In genomic region chr16:89534147-89534788, GRCh38 we compare ENCODE assay signal across 11 cellular contexts. TPM values are rescaled to one million over a fixed set of nuclear protein-coding genes. Genes with fewer than 3 reads are reported as not detected.
A peak's percentile ranks its signal among the peaks of the same experiment; 100 is the strongest.
DNase-seq lines count a peak whose midpoint lies in the region; ATAC-seq and TF ChIP-seq lines count a peak whose summit lies in the region.
"Had no signal": no experiment of that assay in that cellular context is flagged by ENCODE, and none has a peak within 500 bp of the region (broad histone marks: within the 10 kb centered on the region; RNA-seq: fewer than 3 reads in every experiment).

No MANE protein-coding gene starts in this region.

- DNase-seq in MCF 10A (ENCODE audit: unreplicated experiment) (peak; percentile 14), breast epithelium (ENCODE audit: low spot score in 2 of 2) (no peak), right cardiac atrium (no peak), SW 1271 (lab: John Stamatoyannopoulos, UW) (no peak), ACHN (no peak), ovary (no peak)
- peak; percentile 25 for DNase-seq in activated T-helper 1 cell treated with anti-CD3 and anti-CD28 coated beads, Interleukin-12 subunit alpha, Interleukin-12 subunit beta, Interleukin-2, Interleukin-4 antibody, amounts not matched to agents 30 ng/mL and 10 ng/mL and 1 ng/mL, durations not matched to agents 14 hours and 24 hours and 36 hours (ENCODE audit: low spot score)
- DNase-seq: NCI-H2081 treated with DMSO at 0.1 percent for 48 hours, uterus had no signal

- ATAC-seq in right cardiac atrium, result peak; percentile 47 to 66

- TF ChIP-seq CTCF in MCF 10A (IDR thresholded peaks at IDR 0.05; ENCODE audit: unreplicated experiment) (no peak), breast epithelium (IDR thresholded peaks at IDR 0.05) (no peak), ovary (IDR thresholded peaks at IDR 0.05) (no peak)

- POLR2A ChIA-PET in MCF 10A (lab: Yijun Ruan, JAX), result no interaction called here

- H3K4me3 ChIP-seq in breast epithelium, result no peak overlapping the region
- no peak overlapping the region for H3K4me3 ChIP-seq in right cardiac atrium (ENCODE audit: low read length)
- no peak overlapping the region for H3K4me3 ChIP-seq in ovary
- H3K4me3 ChIP-seq: adrenal gland, uterus had no signal

- intact Hi-C loops in MCF 10A (cut with micrococcal nuclease) (no loop called here), breast epithelium (cut with DNase I; ENCODE audit: low total_unique reads) (no loop called here), right cardiac atrium (cut with DNase I) (no loop called here), ovary (cut with DNase I) (no loop called here)
- intact Hi-C loops in activated T-helper 1 cell treated with anti-CD3 and anti-CD28 coated beads, Interleukin-12 subunit alpha, Interleukin-12 subunit beta, Interleukin-2, Interleukin-4 antibody, amounts not matched to agents 30 ng/mL and 10 ng/mL and 1 ng/mL, durations not matched to agents 14 hours and 24 hours and 36 hours (cut with micrococcal nuclease), result no loop called here

- H3K4me1 Mint-ChIP-seq in MCF 10A (ENCODE audit: insufficient read depth, unreplicated experiment), result no peaks in the 10 kb centered on the region
- H3K4me1 Mint-ChIP-seq in activated T-helper 1 cell treated with anti-CD3 and anti-CD28 coated beads, Interleukin-12 subunit alpha, Interleukin-12 subunit beta, Interleukin-2, Interleukin-4 antibody, amounts not matched to agents 30 ng/mL and 10 ng/mL and 1 ng/mL, durations not matched to agents 14 hours and 24 hours and 36 hours (ENCODE audit: low read depth), result peaks cover 20% of the 10 kb centered on the region

- no peaks in the 10 kb centered on the region for H3K27me3 Mint-ChIP-seq in MCF 10A (ENCODE audit: insufficient read depth, unreplicated experiment)
- no peaks in the 10 kb centered on the region for H3K27me3 Mint-ChIP-seq in activated T-helper 1 cell treated with anti-CD3 and anti-CD28 coated beads, Interleukin-12 subunit alpha, Interleukin-12 subunit beta, Interleukin-2, Interleukin-4 antibody, amounts not matched to agents 30 ng/mL and 10 ng/mL and 1 ng/mL, durations not matched to agents 14 hours and 24 hours and 36 hours (ENCODE audit: insufficient read depth)

- TF ChIP-seq POLR2A in breast epithelium (IDR thresholded peaks at IDR 0.05) (no peak), ovary (IDR thresholded peaks at IDR 0.05) (no peak)

- no peak overlapping the region for H3K27ac Mint-ChIP-seq in MCF 10A (ENCODE audit: low read depth, unreplicated experiment)
- H3K27ac Mint-ChIP-seq in activated T-helper 1 cell treated with anti-CD3 and anti-CD28 coated beads, Interleukin-12 subunit alpha, Interleukin-12 subunit beta, Interleukin-2, Interleukin-4 antibody, amounts not matched to agents 30 ng/mL and 10 ng/mL and 1 ng/mL, durations not matched to agents 14 hours and 24 hours and 36 hours, result peak overlapping the region; percentile 77

- WGBS in right cardiac atrium, result 54% methylated on average over 12 of the region's 12 CpGs
- 64 to 73% (median 66%) methylated on average over 12 of the region's 12 CpGs for WGBS in ovary, 3 donors

- H3K4me1 ChIP-seq in breast epithelium (no peaks in the 10 kb centered on the region), right cardiac atrium (ENCODE audit: control insufficient read depth, insufficient read depth, low read length) (peaks cover 2% of the 10 kb centered on the region), ovary (ENCODE audit: insufficient read depth) (no peaks in the 10 kb centered on the region)
- H3K4me1 ChIP-seq: adrenal gland, uterus had no signal

- no peaks in the 10 kb centered on the region for H3K36me3 ChIP-seq in breast epithelium
- no peaks in the 10 kb centered on the region for H3K36me3 ChIP-seq in ovary
- H3K36me3 ChIP-seq: uterus had no signal

- peaks cover 75% of the 10 kb centered on the region for H3K36me3 Mint-ChIP-seq in MCF 10A (ENCODE audit: insufficient read depth, unreplicated experiment)
- peaks cover 36% of the 10 kb centered on the region for H3K36me3 Mint-ChIP-seq in activated T-helper 1 cell treated with anti-CD3 and anti-CD28 coated beads, Interleukin-12 subunit alpha, Interleukin-12 subunit beta, Interleukin-2, Interleukin-4 antibody, amounts not matched to agents 30 ng/mL and 10 ng/mL and 1 ng/mL, durations not matched to agents 14 hours and 24 hours and 36 hours (ENCODE audit: low read depth)

- in situ Hi-C loops in ACHN (cut with HindIII; ENCODE audit: low pct_ligation_motif_present, low pct_unique_long_range_greater_than_20kb, low sequenced_read_pairs), result no loop called here

- no peak overlapping the region for H3K4me3 Mint-ChIP-seq in MCF 10A (ENCODE audit: unreplicated experiment)
- H3K4me3 Mint-ChIP-seq in activated T-helper 1 cell treated with anti-CD3 and anti-CD28 coated beads, Interleukin-12 subunit alpha, Interleukin-12 subunit beta, Interleukin-2, Interleukin-4 antibody, amounts not matched to agents 30 ng/mL and 10 ng/mL and 1 ng/mL, durations not matched to agents 14 hours and 24 hours and 36 hours, result no peak overlapping the region

- TF ChIP-seq EP300 in ovary (IDR thresholded peaks at IDR 0.05), result no peak

- no peaks in the 10 kb centered on the region for H3K9me3 ChIP-seq in breast epithelium
- no peaks in the 10 kb centered on the region for H3K9me3 ChIP-seq in right cardiac atrium (ENCODE audit: control insufficient read depth, low read length)
- H3K9me3 ChIP-seq in ovary, result no peaks in the 10 kb centered on the region
- H3K9me3 ChIP-seq: adrenal gland, uterus had no signal

- no peaks in the 10 kb centered on the region for H3K9me3 Mint-ChIP-seq in MCF 10A (ENCODE audit: unreplicated experiment)
- no peaks in the 10 kb centered on the region for H3K9me3 Mint-ChIP-seq in activated T-helper 1 cell treated with anti-CD3 and anti-CD28 coated beads, Interleukin-12 subunit alpha, Interleukin-12 subunit beta, Interleukin-2, Interleukin-4 antibody, amounts not matched to agents 30 ng/mL and 10 ng/mL and 1 ng/mL, durations not matched to agents 14 hours and 24 hours and 36 hours

- CTCF ChIA-PET in MCF 10A (lab: Yijun Ruan, JAX), result interaction anchor here (0.6 kb wide), 1 partner anchor 99 kb away, joined by 3 read pairs; no protein-coding TSS in a partner anchor

- BruUV-seq in MCF 10A (replicated peaks; lab: Mats Ljungman, UMichigan), result no TSS peak

- H3K27me3 ChIP-seq in breast epithelium (no peaks in the 10 kb centered on the region), right cardiac atrium (ENCODE audit: control insufficient read depth, insufficient read depth) (no peaks in the 10 kb centered on the region), ovary (no peaks in the 10 kb centered on the region)
- H3K27me3 ChIP-seq: adrenal gland, uterus had no signal

- H3K27ac ChIP-seq in breast epithelium, result no peak overlapping the region
- peak overlapping the region; percentile 22 for H3K27ac ChIP-seq in right cardiac atrium (ENCODE audit: low read length)
- H3K27ac ChIP-seq in temporal lobe (ENCODE audit: low read depth, low read length), result peak overlapping the region; percentile 54
- H3K27ac ChIP-seq in ovary, result no peak overlapping the region
- H3K27ac ChIP-seq: uterus had no signal

RNA-seq across cellular contexts. Expression of gene SPG7, which starts 26.1 kb away (rescaled TPM):
- total RNA-seq in MCF 10A (2022) (82.4 and 92.3 TPM in 2 replicates), breast epithelium (100 to 1,000 TPM; 104 to 126 (median 118) TPM), right cardiac atrium (100 to 1,000 TPM in 1 of 4 donors, 10 to 100 TPM in 3; 81.9 to 101 (median 88.6) TPM), temporal lobe (70.6 TPM), ovary (100 to 1,000 TPM in 3 of 7 donors, 10 to 100 TPM in 4; 73.5 to 145 (median 96.0) TPM)
- total RNA-seq in activated T-helper 1 cell treated with anti-CD3 and anti-CD28 coated beads, Interleukin-12 subunit alpha, Interleukin-12 subunit beta, Interleukin-2, Interleukin-4 antibody, amounts not matched to agents 30 ng/mL and 10 ng/mL and 1 ng/mL, durations not matched to agents 14 hours and 24 hours and 36 hours, result 106 and 112 TPM in 2 replicates
- polyA plus RNA-seq in right cardiac atrium (96.7 TPM), ovary (10 to 100 TPM; 48.9 to 76.7 TPM)

RNA-seq across cellular contexts. Expression of gene RPL13, which starts 26.2 kb away (rescaled TPM):
- 3,133 and 3,148 TPM in 2 replicates for total RNA-seq in MCF 10A (2022)
- 1,000 to 10,000 TPM; 5,075 to 6,295 (median 5,484) TPM for total RNA-seq in breast epithelium
- total RNA-seq in activated T-helper 1 cell treated with anti-CD3 and anti-CD28 coated beads, Interleukin-12 subunit alpha, Interleukin-12 subunit beta, Interleukin-2, Interleukin-4 antibody, amounts not matched to agents 30 ng/mL and 10 ng/mL and 1 ng/mL, durations not matched to agents 14 hours and 24 hours and 36 hours, result 2,076 and 2,133 TPM in 2 replicates
- 1,000 to 10,000 TPM; 1,148 to 1,505 (median 1,262) TPM for total RNA-seq in right cardiac atrium
- polyA plus RNA-seq in right cardiac atrium, result 3,185 TPM
- 989 TPM for total RNA-seq in temporal lobe
- total RNA-seq in ovary, result over 10,000 TPM in 2 of 7 donors, 1,000 to 10,000 TPM in 5; 4,259 to 21,366 (median 5,883) TPM
- over 10,000 TPM in 1 of 2 donors, 1,000 to 10,000 TPM in 1; 1,317 to 14,290 TPM for polyA plus RNA-seq in ovary

RNA-seq across cellular contexts. Expression of gene CPNE7, which starts 41.3 kb away (rescaled TPM):
- total RNA-seq in MCF 10A (2022) (86.8 and 92.4 TPM in 2 replicates), breast epithelium (1 to 10 TPM in 2 of 3 donors, not detected in 1; 1.2 to 4.9 TPM), right cardiac atrium (not detected), temporal lobe (13.0 TPM), ovary (1 to 10 TPM in 3 of 7 donors, under 1 TPM in 3, not detected in 1; 0.36 to 4.0 (median 1.2) TPM)
- total RNA-seq in activated T-helper 1 cell treated with anti-CD3 and anti-CD28 coated beads, Interleukin-12 subunit alpha, Interleukin-12 subunit beta, Interleukin-2, Interleukin-4 antibody, amounts not matched to agents 30 ng/mL and 10 ng/mL and 1 ng/mL, durations not matched to agents 14 hours and 24 hours and 36 hours, result 32.2 and 35.2 TPM in 2 replicates
- polyA plus RNA-seq in right cardiac atrium (not detected), ovary (under 1 TPM in 1 of 2 donors, not detected in 1; 0.90 TPM)

RNA-seq across cellular contexts. Expression of gene ANKRD11, which starts 43.9 kb away (rescaled TPM):
- total RNA-seq in MCF 10A (2022), result 218 and 237 TPM in 2 replicates
- total RNA-seq in breast epithelium, result 10 to 100 TPM; 64.0 to 79.0 (median 69.2) TPM
- 176 and 179 TPM in 2 replicates for total RNA-seq in activated T-helper 1 cell treated with anti-CD3 and anti-CD28 coated beads, Interleukin-12 subunit alpha, Interleukin-12 subunit beta, Interleukin-2, Interleukin-4 antibody, amounts not matched to agents 30 ng/mL and 10 ng/mL and 1 ng/mL, durations not matched to agents 14 hours and 24 hours and 36 hours
- total RNA-seq in right cardiac atrium, result 10 to 100 TPM; 92.6 to 98.9 (median 96.9) TPM
- polyA plus RNA-seq in right cardiac atrium, result 75.3 TPM
- 33.9 TPM for total RNA-seq in temporal lobe
- 100 to 1,000 TPM in 5 of 7 donors, 10 to 100 TPM in 2; 56.1 to 188 (median 123) TPM for total RNA-seq in ovary
- polyA plus RNA-seq in ovary, result 10 to 100 TPM; 52.1 to 68.5 TPM

Comparison
In these comparisons a context has a peak if more than half of its experiments do, and no peak if none do; other contexts are left out.
1. DNase-seq: peak in MCF 10A (single experiment) and activated T-helper 1 cell treated with anti-CD3 and anti-CD28 coated beads, Interleukin-12 subunit alpha, Interleukin-12 subunit beta, Interleukin-2, Interleukin-4 antibody, amounts not matched to agents 30 ng/mL and 10 ng/mL and 1 ng/mL, durations not matched to agents 14 hours and 24 hours and 36 hours (single experiment); none in breast epithelium (0 of 2), right cardiac atrium (0 of 3), SW 1271 (0 of 2), ACHN (single experiment) and ovary (0 of 5).
2. H3K27ac ChIP-seq: peak in right cardiac atrium (single experiment) and temporal lobe (single experiment); none in breast epithelium (0 of 2) and ovary (0 of 2).